In the genomic region with DNA sequence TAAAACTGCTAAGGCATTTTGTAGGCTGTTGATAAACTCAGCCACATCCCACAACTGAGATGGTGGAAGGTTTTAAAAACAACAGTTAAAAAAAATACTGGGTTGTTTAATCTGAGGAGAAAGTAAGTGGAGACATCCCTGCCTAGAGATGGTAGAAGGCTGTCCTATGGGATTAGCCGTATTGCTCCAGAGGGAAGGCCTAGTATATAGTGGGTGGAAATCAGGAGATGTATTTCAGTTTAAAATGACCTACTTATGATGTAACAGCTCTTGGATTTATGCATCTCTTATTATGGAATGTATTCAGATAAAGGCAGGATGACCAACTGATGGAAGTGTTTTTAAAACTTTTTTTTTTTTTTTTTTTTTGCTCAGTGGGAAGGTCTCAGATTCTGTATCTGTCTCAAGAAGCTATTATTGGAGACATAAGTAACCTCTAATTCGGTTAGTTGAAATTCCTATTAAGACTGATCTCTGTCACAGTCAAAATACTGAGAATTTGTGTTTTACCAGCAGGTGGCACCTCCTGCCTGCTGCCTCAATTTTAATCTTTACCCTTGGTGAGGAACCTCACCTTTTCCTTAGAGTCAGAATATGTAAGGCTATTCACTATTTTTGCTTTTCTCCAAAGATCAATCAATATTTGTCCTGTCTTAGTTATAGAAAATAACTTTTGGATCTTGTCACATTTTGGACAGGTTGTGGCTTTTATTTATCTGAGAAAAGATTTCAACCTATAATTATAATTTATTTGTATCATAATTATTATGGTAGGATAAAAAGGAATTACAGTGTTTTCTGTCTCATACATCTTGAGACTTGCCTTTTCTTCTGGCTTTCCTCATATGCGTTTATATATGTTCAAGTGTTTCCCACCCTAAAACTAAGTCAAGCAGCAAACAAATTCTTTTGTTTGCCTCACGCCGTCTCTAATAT, we compare ENCODE assay signal across 9 cellular contexts.
DNase-seq lines count a peak whose midpoint lies in the region; ATAC-seq, FAIRE-seq and TF ChIP-seq lines count a peak whose summit lies in the region.
"Had no signal": no experiment of that assay in that cellular context is flagged by ENCODE, and none has a peak within 500 bp of the region (broad histone marks: within the 10 kb centered on the region; RNA-seq: fewer than 3 reads in every experiment).

No MANE protein-coding gene starts in this region.

- H3K79me2 ChIP-seq in endothelial cell of umbilical vein (ENCODE audit: control insufficient read depth, insufficient read depth, low read length): no peaks in the 10 kb centered on the region

- intact Hi-C loops in Panc1 (cut with micrococcal nuclease; ENCODE audit: unreplicated experiment) (loop anchor here (2.0 kb wide), 1 partner anchor 302 kb away; no protein-coding TSS in a partner anchor), endothelial cell of umbilical vein (cut with micrococcal nuclease) (loop anchor here (1.0 to 5.0 kb wide), 6 partner anchors 142 to 433 kb away; no protein-coding TSS in a partner anchor)

- CTCF ChIA-PET in Panc1 (lab: Charles Lee) (interaction anchor here (0.6 to 0.7 kb wide), 8 partner anchors 31 to 654 kb away, joined by 3 to 13 read pairs (median 8); no protein-coding TSS in a partner anchor), endothelial cell of umbilical vein (lab: Charles Lee) (interaction anchor here (0.6 to 3.5 kb wide), 32 partner anchors 9 to 1654 kb away, joined by 3 to 121 read pairs (median 4); no protein-coding TSS in a partner anchor)

- no peaks in the 10 kb centered on the region for H3K4me1 ChIP-seq in Panc1 (ENCODE audit: control insufficient read depth, insufficient read depth, low read length)
- H3K4me1 ChIP-seq in endothelial cell of umbilical vein (ENCODE audit: control insufficient read depth, extremely low read depth, insufficient read depth, low read length): no peaks in the 10 kb centered on the region
- H3K4me1 ChIP-seq: BLaER1 treated with 17β-estradiol and CSF1 and Interleukin-3, amounts not matched to agents 10 nM and 100 nM had no signal

- FAIRE-seq in endothelial cell of umbilical vein (lab: Jason Lieb, UNC): no peak

- BruUV-seq in Panc1 (replicated peaks; lab: Mats Ljungman, UMichigan): no TSS peak
- BruUV-seq in endothelial cell of umbilical vein (replicated peaks; lab: Mats Ljungman, UMichigan): no TSS peak

- H3K9ac ChIP-seq in endothelial cell of umbilical vein (replicated peaks; ENCODE audit: extremely low read depth, insufficient read depth, low read length): no peak overlapping the region
- H3K9ac ChIP-seq: BLaER1 treated with 17β-estradiol and CSF1 and Interleukin-3, amounts not matched to agents 10 nM and 100 nM had no signal

- H3K9me3 ChIP-seq in Panc1 (ENCODE audit: control insufficient read depth, insufficient read depth, low read depth, low read length) (no peaks in the 10 kb centered on the region), endothelial cell of umbilical vein (replicated peaks; ENCODE audit: control insufficient read depth, insufficient read depth, low read length) (no peaks in the 10 kb centered on the region)
- H3K9me3 ChIP-seq: BLaER1 treated with 17β-estradiol and CSF1 and Interleukin-3, amounts not matched to agents 10 nM and 100 nM had no signal

- no peaks in the 10 kb centered on the region for H3K27me3 Mint-ChIP-seq in neural crest cell (ENCODE audit: low read depth)

- no peak overlapping the region for H2AFZ ChIP-seq in endothelial cell of umbilical vein (ENCODE audit: low read depth, low read length)

- no peaks in the 10 kb centered on the region for H3K4me1 Mint-ChIP-seq in neural crest cell

- no peak for TF ChIP-seq POLR2A in endothelial cell of umbilical vein (IDR thresholded peaks at IDR 0.05; ENCODE audit: low read depth, low read length)

- ATAC-seq in Panc1 (no peak; the same call in 1 of the 2 replicates), GM21367 (IDR thresholded peaks at IDR 0.05; ENCODE audit: unreplicated experiment) (no peak)

- no peaks in the 10 kb centered on the region for H3K9me1 ChIP-seq in endothelial cell of umbilical vein (replicated peaks; ENCODE audit: control insufficient read depth, extremely low read depth, insufficient read depth, low read length)

- no peaks in the 10 kb centered on the region for H3K36me3 Mint-ChIP-seq in neural crest cell (ENCODE audit: low read depth)

- H3K9me3 Mint-ChIP-seq in neural crest cell: no peaks in the 10 kb centered on the region

- TF ChIP-seq CTCF in Panc1 (IDR thresholded peaks at IDR 0.05): peak; percentile 73; the same call in 1 of the 2 replicates
- peak; percentile 36 to 40 for TF ChIP-seq CTCF in endothelial cell of umbilical vein (IDR thresholded peaks at IDR 0.05; ENCODE audit: extremely low read depth in 1 of 2, insufficient read depth in 1 of 2, low read depth in 1 of 2, low read length in 2 of 2)
- TF ChIP-seq CTCF in neural crest cell (conservative IDR thresholded peaks at IDR 0.05): peak; percentile 85

- peaks cover 8% of the 10 kb centered on the region; the same call in 1 of the 2 replicates for H3K36me3 ChIP-seq in Panc1 (ENCODE audit: control insufficient read depth, insufficient read depth, low read length)
- H3K36me3 ChIP-seq in endothelial cell of umbilical vein (ENCODE audit: control insufficient read depth in 2 of 2, extremely low read depth in 1 of 2, insufficient read depth in 2 of 2, low read length in 2 of 2): peaks cover 3 to 4% of the 10 kb centered on the region in 2 experiments

- H3K27ac Mint-ChIP-seq in neural crest cell (ENCODE audit: unreplicated experiment): no peak overlapping the region

- H3K27ac ChIP-seq in Panc1 (ENCODE audit: low read length) (no peak overlapping the region), endothelial cell of umbilical vein (ENCODE audit: insufficient read depth, low read depth, low read length) (no peak overlapping the region)
- H3K27ac ChIP-seq: BLaER1 treated with 17β-estradiol and CSF1 and Interleukin-3, amounts not matched to agents 10 nM and 100 nM had no signal

- peak; percentile 64 for DNase-seq in NCI-H1436 (lab: John Stamatoyannopoulos, UW)
- DNase-seq in NCI-H1436 treated with DMSO at 0.1 percent for 48 hours (lab: John Stamatoyannopoulos, UW): no peak
- DNase-seq in HPDE6-E6E7 (ENCODE audit: extremely low spot score): peak; percentile 31
- DNase-seq in Panc1 (ENCODE audit: low read depth, low spot score): peak; percentile 25
- peak; percentile 52 for DNase-seq in endothelial cell of umbilical vein (ENCODE audit: low read depth, low spot score)
- DNase-seq in neural crest cell (ENCODE audit: low read depth, low spot score): peak; percentile 30
- no peak for DNase-seq in NCI-H1048 (lab: John Stamatoyannopoulos, UW)

- in situ Hi-C loops in Panc1 (cut with HindIII; ENCODE audit: low pct_unique_long_range_greater_than_20kb, low sequenced_read_pairs): no loop called here

- H3K4me2 ChIP-seq in endothelial cell of umbilical vein (ENCODE audit: insufficient read depth, low read length): no peak overlapping the region
- H3K4me2 ChIP-seq: BLaER1 treated with 17β-estradiol and CSF1 and Interleukin-3, amounts not matched to agents 10 nM and 100 nM had no signal

- H4K20me1 ChIP-seq in endothelial cell of umbilical vein (replicated peaks; ENCODE audit: control insufficient read depth, extremely low read depth, insufficient read depth, low read length): no peaks in the 10 kb centered on the region

- H3K4me3 ChIP-seq in Panc1 (ENCODE audit: low read depth in 2 of 2, low read length in 2 of 2): no peak overlapping the region
- no peak overlapping the region for H3K4me3 ChIP-seq in endothelial cell of umbilical vein (replicated peaks in 1 of 3; ENCODE audit: insufficient read depth in 1 of 3, low read depth in 1 of 3, low read length in 3 of 3)
- H3K4me3 ChIP-seq: BLaER1 treated with 17β-estradiol and CSF1 and Interleukin-3, amounts not matched to agents 10 nM and 100 nM had no signal

- POLR2A ChIA-PET in Panc1 (lab: Charles Lee) (interaction anchor here (0.5 kb wide), 1 partner anchor 315 kb away, joined by 3 read pairs; no protein-coding TSS in a partner anchor), endothelial cell of umbilical vein (lab: Charles Lee) (interaction anchor here (0.7 kb wide), 1 partner anchor 341 kb away, joined by 4 read pairs; no protein-coding TSS in a partner anchor)

- H3K27me3 ChIP-seq in Panc1 (ENCODE audit: control insufficient read depth, insufficient read depth, low read length): no peaks in the 10 kb centered on the region
- H3K27me3 ChIP-seq in endothelial cell of umbilical vein (ENCODE audit: control insufficient read depth in 2 of 2, insufficient read depth in 2 of 2, low read length in 2 of 2): no peaks in the 10 kb centered on the region
- H3K27me3 ChIP-seq: BLaER1 treated with 17β-estradiol and CSF1 and Interleukin-3, amounts not matched to agents 10 nM and 100 nM had no signal

- H3K4me3 Mint-ChIP-seq in neural crest cell: no peak overlapping the region

- dilution Hi-C loops in endothelial cell of umbilical vein (cut with MboI; ENCODE audit: extremely low pct_ligation_motif_present, low sequenced_read_pairs): loop anchor here (25.0 kb wide), 1 partner anchor 312 kb away; no protein-coding TSS in a partner anchor

TF ChIP-seq in endothelial cell of umbilical vein, 7 proteins besides CTCF, POLR2A, EP300 and RAD21:
- TF ChIP-seq POLR2AphosphoS5 (IDR thresholded peaks at IDR 0.05; ENCODE audit: insufficient read depth, low read depth, low read length) (no peak), JUN (IDR thresholded peaks at IDR 0.05; ENCODE audit: borderline replicate concordance, insufficient read depth, insufficient read length, low read depth) (no peak), GATA2 (IDR thresholded peaks at IDR 0.05; ENCODE audit: insufficient read depth, insufficient read length, low read depth, low read length) (no peak), FOS (IDR thresholded peaks at IDR 0.05; ENCODE audit: borderline replicate concordance, insufficient read depth, low read length) (no peak), MYC (IDR thresholded peaks at IDR 0.05; ENCODE audit: low read depth, low read length) (no peak), EZH2 (IDR thresholded peaks at IDR 0.05; ENCODE audit: borderline replicate concordance, low read depth, low read length, severe bottlenecking) (no peak)
- TF ChIP-seq, protein P1, sequence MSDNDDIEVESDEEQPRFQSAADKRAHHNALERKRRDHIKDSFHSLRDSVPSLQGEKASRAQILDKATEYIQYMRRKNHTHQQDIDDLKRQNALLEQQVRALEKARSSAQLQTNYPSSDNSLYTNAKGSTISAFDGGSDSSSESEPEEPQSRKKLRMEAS (IDR thresholded peaks at IDR 0.05; ENCODE audit: insufficient read depth, insufficient read length): no peak

Comparison
In these comparisons a context has a peak if more than half of its experiments do, and no peak if none do; other contexts are left out.
1. DNase-seq: peak in NCI-H1436 (single experiment), HPDE6-E6E7 (single experiment), Panc1 (single experiment), endothelial cell of umbilical vein (single experiment) and neural crest cell (single experiment); none in NCI-H1436 treated with DMSO at 0.1 percent for 48 hours (single experiment) and NCI-H1048 (single experiment).
2. Peak in every context shown above with its lines, with median percentiles within 50 percentile points of each other: CTCF ChIP-seq.